1 cellular context compared by ENCODE assay signal in genomic region chr10:24239289-24239688, GRCh38.
TF ChIP-seq lines count a peak whose summit lies in the region.

No MANE protein-coding gene starts in this region.

TF ChIP-seq in WTC11, 78 proteins besides CTCF, POLR2A, EP300 and RAD21 (continued from another document):
- no peak for TF ChIP-seq PREB (CRISPR knock-in tag; IDR thresholded peaks at IDR 0.05; ENCODE audit: borderline replicate concordance)
- no peak for TF ChIP-seq CREB1 (CRISPR knock-in tag; IDR thresholded peaks at IDR 0.05)
- TF ChIP-seq ZNF671 (CRISPR knock-in tag; IDR thresholded peaks at IDR 0.05), result no peak
- TF ChIP-seq KAT7 (CRISPR knock-in tag; IDR thresholded peaks at IDR 0.05; ENCODE audit: borderline replicate concordance), result no peak
- TF ChIP-seq JUN (CRISPR knock-in tag; IDR thresholded peaks at IDR 0.05), result no peak
- no peak for TF ChIP-seq TEAD1 (CRISPR knock-in tag; IDR thresholded peaks at IDR 0.05)
